In the genomic region with DNA sequence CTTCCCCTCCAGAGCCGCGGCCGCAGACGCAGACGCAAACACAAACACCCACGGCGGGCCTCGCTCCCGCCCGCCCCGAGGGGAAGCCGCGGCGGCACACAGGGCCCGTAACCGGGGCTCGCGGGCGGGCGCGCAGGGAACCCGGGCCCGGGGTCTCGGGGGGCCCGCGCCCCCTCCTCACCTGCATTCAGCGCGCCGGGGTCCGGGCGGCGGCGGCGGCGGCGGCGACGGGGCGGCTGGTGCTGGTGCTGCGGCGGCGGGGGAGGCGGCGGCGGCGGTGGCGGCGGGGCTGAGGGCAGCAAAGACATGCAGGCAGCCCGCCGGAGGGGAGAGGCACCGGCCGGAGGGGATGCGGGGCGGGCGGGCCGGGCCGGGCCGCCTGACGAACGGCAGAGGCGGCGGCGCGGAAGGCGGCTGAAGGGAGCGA, we compare ENCODE assay signal across 8 cellular contexts. TPM values are rescaled to one million over a fixed set of nuclear protein-coding genes. Genes with fewer than 3 reads are reported as not detected.
DNase-seq lines count a peak whose midpoint lies in the region; ATAC-seq and TF ChIP-seq lines count a peak whose summit lies in the region.

No MANE protein-coding gene starts in this region.

- H3K36me3 ChIP-seq in GM06990 (ENCODE audit: control insufficient read depth, insufficient read depth, low read length) (no peaks in the 10 kb centered on the region), GM23248 (ENCODE audit: low read depth) (no peaks in the 10 kb centered on the region), OCI-LY3 (replicated peaks; ENCODE audit: low read depth, low read length) (no peaks in the 10 kb centered on the region), lower lobe of right lung (no peaks in the 10 kb centered on the region), subcutaneous abdominal adipose tissue (ENCODE audit: control insufficient read depth in 5 of 5, insufficient read depth in 5 of 5, low read length in 5 of 5) (no peaks in the 10 kb centered on the region)

- peaks cover 35% of the 10 kb centered on the region for H3K79me2 ChIP-seq in GM23248 (ENCODE audit: insufficient read depth)
- peaks cover 55% of the 10 kb centered on the region for H3K79me2 ChIP-seq in OCI-LY3 (ENCODE audit: low read length)

- peak; percentile 47 to 73 for ATAC-seq in lower lobe of right lung

- H3F3A ChIP-seq in GM23248 (ENCODE audit: insufficient read depth) = peaks cover 26% of the 10 kb centered on the region

- TF ChIP-seq CTCF in GM06990 (IDR thresholded peaks at IDR 0.05; ENCODE audit: insufficient read depth, low read length, poor library complexity, severe bottlenecking) = no peak
- TF ChIP-seq CTCF in OCI-LY3 (IDR thresholded peaks at IDR 0.05; ENCODE audit: low read depth, low read length) = no peak
- no peak for TF ChIP-seq CTCF in lower lobe of right lung (IDR thresholded peaks at IDR 0.05)

- H3K27me3 ChIP-seq in GM06990 (replicated peaks; ENCODE audit: control insufficient read depth, insufficient read depth, low read length) (no peaks in the 10 kb centered on the region), GM23248 (replicated peaks; ENCODE audit: insufficient read depth) (no peaks in the 10 kb centered on the region), OCI-LY3 (ENCODE audit: low read depth, low read length) (no peaks in the 10 kb centered on the region), lower lobe of right lung (ENCODE audit: low read depth) (no peaks in the 10 kb centered on the region), subcutaneous abdominal adipose tissue (ENCODE audit: control insufficient read depth in 5 of 5, insufficient read depth in 4 of 5, low read length in 5 of 5) (no peaks in the 10 kb centered on the region)

- intact Hi-C loops in lower lobe of right lung (cut with DNase I) = no loop called here

- H3K9me2 ChIP-seq in GM23248 (ENCODE audit: insufficient read depth) = no peaks in the 10 kb centered on the region

- H3K27ac ChIP-seq in GM23248 = peak overlapping the region; percentile 88
- H3K27ac ChIP-seq in OCI-LY3 (ENCODE audit: low read length) = peak overlapping the region; percentile 86
- peak overlapping the region; percentile 98 for H3K27ac ChIP-seq in cingulate gyrus (ENCODE audit: low read depth, low read length)
- peak overlapping the region; percentile 99 for H3K27ac ChIP-seq in lower lobe of right lung
- peak overlapping the region; percentile 91 for H3K27ac ChIP-seq in subcutaneous abdominal adipose tissue (ENCODE audit: low read depth, low read length)

- H4K20me1 ChIP-seq in GM23248 (ENCODE audit: insufficient read depth) (no peaks in the 10 kb centered on the region), OCI-LY3 (ENCODE audit: insufficient read depth, low read length) (peaks cover 36% of the 10 kb centered on the region)

- H2AFZ ChIP-seq in GM23248 = peak overlapping the region; percentile 99
- H2AFZ ChIP-seq in OCI-LY3 (ENCODE audit: low read depth, low read length) = peak overlapping the region; percentile 37; the same call in 1 of the 2 replicates

- 0 to 1% methylated on average over 18 to 55 of the region's 66 CpGs for WGBS in GM23248 (ENCODE audit: low coverage in 1 of 2, low lambda C conversion rate in 2 of 2, missing lambda C conversion rate in 2 of 2), 2 experiments

- DNase-seq in GM06990 (ENCODE audit: extremely low read depth, insufficient read length) (no peak), GM23248 (peak; percentile 82), lower lobe of right lung (no peak), putamen (ENCODE audit: low spot score) (no peak), NCI-H1105 treated with DMSO at 0.1 percent for 48 hours (lab: John Stamatoyannopoulos, UW) (no peak)

- H3K4me3 ChIP-seq in GM06990 (replicated peaks; ENCODE audit: low read depth, low read length) = peak overlapping the region; percentile 97
- H3K4me3 ChIP-seq in GM23248 = peak overlapping the region; percentile 93
- H3K4me3 ChIP-seq in OCI-LY3 (ENCODE audit: low read length) = peak overlapping the region; percentile 91
- H3K4me3 ChIP-seq in lower lobe of right lung = peak overlapping the region; percentile 91
- H3K4me3 ChIP-seq in subcutaneous abdominal adipose tissue (ENCODE audit: low read depth in 1 of 5, low read length in 5 of 5) = peak overlapping the region; percentile 79 to 96 (median 89)

- H3K9me3 ChIP-seq in GM23248 (ENCODE audit: low read depth) = no peaks in the 10 kb centered on the region
- H3K9me3 ChIP-seq in OCI-LY3 (ENCODE audit: insufficient read depth, low read length) = no peaks in the 10 kb centered on the region
- no peaks in the 10 kb centered on the region for H3K9me3 ChIP-seq in lower lobe of right lung
- no peaks in the 10 kb centered on the region for H3K9me3 ChIP-seq in subcutaneous abdominal adipose tissue (ENCODE audit: control insufficient read depth in 5 of 5, low read length in 5 of 5)

- in situ Hi-C loops in GM23248 (cut with MboI) = no loop called here

- peak overlapping the region; percentile 66 for H3K4me2 ChIP-seq in GM23248 (ENCODE audit: unreplicated experiment)
- H3K4me2 ChIP-seq in OCI-LY3 (ENCODE audit: low read length) = peak overlapping the region; percentile 79

- H3K4me1 ChIP-seq in GM23248 (ENCODE audit: insufficient read depth) (0 out of 2 replicates have a peak, but pooled peaks cover 19% of the 10 kb centered on the region), OCI-LY3 (ENCODE audit: low read length) (peaks cover 25% of the 10 kb centered on the region), lower lobe of right lung (peaks cover 52% of the 10 kb centered on the region), subcutaneous abdominal adipose tissue (ENCODE audit: control insufficient read depth in 5 of 5, insufficient read depth in 5 of 5, low read length in 5 of 5) (peaks cover 7 to 28% (median 21%) of the 10 kb centered on the region in 5 donors)

- H3K9ac ChIP-seq in GM23248 (peak overlapping the region; percentile 93), OCI-LY3 (ENCODE audit: low read length) (peak overlapping the region; percentile 96), subcutaneous abdominal adipose tissue (ENCODE audit: low read length in 5 of 5) (peak overlapping the region in 4 of 5 donors; percentile 86 to 95 (median 92))

RNA-seq across cellular contexts. Expression of a gene that starts 0.3 kb away (rescaled TPM):
- 9.2 and 11.1 TPM in 2 replicates for total RNA-seq in GM23248 (2014; rRNA removed; shearing (Covaris generic))
- 6.5 and 7.5 TPM in 2 replicates for polyA plus RNA-seq in GM23248 (2016; fragmentation: Nextera tagmentation; extraction: Ambion mirVana)
- 54.1 TPM for total RNA-seq in lower lobe of right lung

RNA-seq across cellular contexts. Expression of a gene that starts 43.2 kb away (rescaled TPM):
- 18.0 and 21.7 TPM in 2 replicates for total RNA-seq in GM23248 (2014; rRNA removed; shearing (Covaris generic))
- polyA plus RNA-seq in GM23248 (2016; fragmentation: Nextera tagmentation; extraction: Ambion mirVana) = 21.5 and 23.2 TPM in 2 replicates
- total RNA-seq in lower lobe of right lung = 25.8 TPM
